1 cellular context compared by ENCODE assay signal in the genomic region with DNA sequence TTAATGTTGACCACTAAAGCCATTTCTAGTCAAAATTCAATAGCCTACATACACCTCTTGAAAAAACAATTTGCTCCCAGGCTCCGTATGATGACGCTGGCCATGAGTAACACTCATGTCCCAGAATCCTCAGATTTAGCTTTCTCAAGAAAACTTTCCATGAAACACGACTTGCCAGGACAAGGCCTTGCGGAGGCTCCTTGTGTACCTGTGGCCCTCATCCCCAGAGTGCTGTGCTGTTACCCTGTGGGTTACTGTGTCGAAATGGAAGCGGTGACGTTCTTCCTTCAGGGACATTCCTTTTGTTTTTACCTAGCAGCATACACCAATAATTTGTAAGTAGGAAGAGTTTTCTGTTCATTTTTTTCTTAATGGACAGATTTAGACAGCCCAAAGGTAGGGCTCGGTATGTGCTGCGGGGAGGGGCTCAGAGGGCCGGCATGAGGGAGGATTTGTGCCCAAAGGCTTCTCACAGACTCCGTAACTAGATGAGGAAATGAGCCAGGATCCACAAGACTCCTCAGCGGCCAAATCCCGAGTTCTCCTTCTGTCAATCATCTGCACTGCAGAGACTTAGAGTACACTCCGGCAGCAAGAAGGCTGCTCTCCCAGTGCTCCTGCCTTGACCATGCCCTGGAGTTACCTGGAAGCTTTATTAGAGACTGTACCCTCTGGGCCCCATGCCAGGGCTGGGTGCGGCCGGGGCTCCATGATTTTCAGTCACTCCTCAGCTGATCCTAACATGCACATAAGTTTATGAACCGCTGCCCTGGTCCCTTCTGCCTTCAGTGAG.
TF ChIP-seq lines count a peak whose summit lies in the region.

No MANE protein-coding gene starts in this region.

TF ChIP-seq in IMR-90, 13 proteins besides CTCF, POLR2A, EP300 and RAD21:
- TF ChIP-seq NFE2L2 (IDR thresholded peaks at IDR 0.05; ENCODE audit: low read depth, low read length) (no peak), CEBPB (IDR thresholded peaks at IDR 0.05; ENCODE audit: low read depth, low read length) (no peak)
